In the genomic region with DNA sequence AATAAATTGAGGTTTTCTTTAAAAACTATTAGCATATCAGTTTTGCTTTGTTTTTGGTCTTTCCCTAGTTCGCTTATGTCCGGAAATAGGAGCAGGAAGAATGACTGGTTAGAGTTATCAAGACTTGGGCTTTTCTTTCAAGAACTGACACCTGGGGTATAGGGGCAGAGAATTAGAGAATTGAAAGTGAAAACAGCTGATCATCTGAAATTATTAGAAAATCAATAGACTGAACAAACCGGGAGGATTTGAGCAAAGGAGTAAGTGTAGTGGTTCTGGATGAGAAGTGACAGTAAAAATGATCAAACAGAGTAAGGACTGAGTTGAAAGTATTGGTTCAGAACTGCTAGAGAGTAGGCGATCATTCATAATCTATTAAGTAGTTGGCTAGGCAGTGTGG, we compare ENCODE assay signal across 20 cellular contexts.
DNase-seq lines count a peak whose midpoint lies in the region; ATAC-seq and TF ChIP-seq lines count a peak whose summit lies in the region.
"Had no signal": no experiment of that assay in that cellular context is flagged by ENCODE, and none has a peak within 500 bp of the region (broad histone marks: within the 10 kb centered on the region; RNA-seq: fewer than 3 reads in every experiment).

No MANE protein-coding gene starts in this region.

- H3K4me1 Mint-ChIP-seq in memory B cell: peaks cover 11% of the 10 kb centered on the region

- peak overlapping the region; percentile 16 for H3K27ac Mint-ChIP-seq in memory B cell
- H3K27ac Mint-ChIP-seq: activated CD4-positive, alpha-beta T cell treated with anti-CD3 and anti-CD28 coated beads, Interleukin-2, amount 10 ng/mL, durations not matched to agents 7 days and 5 days; dendritic cell treated with granulocyte-macrophage colony-stimulating factor and Interleukin-4, amounts not matched to agents 40 ng/mL and 50 ng/mL, for 4 days; natural killer cell treated with Interleukin-12 subunit alpha and Interleukin-12 subunit beta and Interleukin-15 and Interleukin-18, amount 100 ng/mL, for 72 hours; stimulated activated effector memory CD8-positive, alpha-beta T cell treated with anti-CD3 and anti-CD28 coated beads, Interleukin-12 subunit alpha, Interleukin-12 subunit beta, amount 100 ng/mL, for 72 hours had no signal

- in situ Hi-C loops in GM13977 (cut with MboI; ENCODE audit: low pct_unique_long_range_greater_than_20kb, low sequenced_read_pairs, unreplicated experiment): no loop called here

- ATAC-seq in HG03175 (IDR thresholded peaks at IDR 0.05; ENCODE audit: unreplicated experiment) (peak; percentile 73), memory B cell (ENCODE audit: low read depth) (peak; percentile 77), HG03025 (IDR thresholded peaks at IDR 0.05; ENCODE audit: low FRiP score, unreplicated experiment) (no peak)
- ATAC-seq: natural killer cell treated with Interleukin-12 subunit alpha and Interleukin-12 subunit beta and Interleukin-15 and Interleukin-18, amount 100 ng/mL, for 72 hours; Right ventricle myocardium inferior; stimulated activated effector memory CD8-positive, alpha-beta T cell treated with anti-CD3 and anti-CD28 coated beads, Interleukin-12 subunit alpha, Interleukin-12 subunit beta, amount 100 ng/mL, for 72 hours had no signal

- TF ChIP-seq CTCF in GM13977 (IDR thresholded peaks at IDR 0.05; ENCODE audit: extremely low read depth, insufficient read depth, missing control alignments) (no peak), GM20000 (IDR thresholded peaks at IDR 0.05; ENCODE audit: extremely low read depth, missing control alignments) (no peak)

- H3K27me3 Mint-ChIP-seq in memory B cell: no peaks in the 10 kb centered on the region
- H3K27me3 Mint-ChIP-seq: activated CD4-positive, alpha-beta T cell treated with anti-CD3 and anti-CD28 coated beads, Interleukin-2, amount 10 ng/mL, durations not matched to agents 7 days and 5 days; dendritic cell treated with granulocyte-macrophage colony-stimulating factor and Interleukin-4, amounts not matched to agents 40 ng/mL and 50 ng/mL, for 4 days; natural killer cell treated with Interleukin-12 subunit alpha and Interleukin-12 subunit beta and Interleukin-15 and Interleukin-18, amount 100 ng/mL, for 72 hours had no signal

- peak overlapping the region; percentile 48 for H3K4me3 Mint-ChIP-seq in memory B cell
- H3K4me3 Mint-ChIP-seq: activated CD4-positive, alpha-beta T cell treated with anti-CD3 and anti-CD28 coated beads, Interleukin-2, amount 10 ng/mL, durations not matched to agents 7 days and 5 days; dendritic cell treated with granulocyte-macrophage colony-stimulating factor and Interleukin-4, amounts not matched to agents 40 ng/mL and 50 ng/mL, for 4 days; natural killer cell treated with Interleukin-12 subunit alpha and Interleukin-12 subunit beta and Interleukin-15 and Interleukin-18, amount 100 ng/mL, for 72 hours; stimulated activated effector memory CD8-positive, alpha-beta T cell treated with anti-CD3 and anti-CD28 coated beads, Interleukin-12 subunit alpha, Interleukin-12 subunit beta, amount 100 ng/mL, for 72 hours had no signal

- no peak for TF ChIP-seq POLR2A in erythroblast (IDR thresholded peaks at IDR 0.05; ENCODE audit: low read length)

- peaks cover 2% of the 10 kb centered on the region for H3K36me3 Mint-ChIP-seq in memory B cell
- H3K36me3 Mint-ChIP-seq: natural killer cell treated with Interleukin-12 subunit alpha and Interleukin-12 subunit beta and Interleukin-15 and Interleukin-18, amount 100 ng/mL, for 72 hours had no signal

- DNase-seq in GM13977 (ENCODE audit: low spot score): peak; percentile 50
- peak; percentile 44 for DNase-seq in GM20000 (ENCODE audit: low spot score)
- DNase-seq in memory B cell (ENCODE audit: low spot score in 2 of 2): no peak
- no peak for DNase-seq in erythroblast (lab: John Stamatoyannopoulos, UW)
- no peak for DNase-seq in SKM-1 (lab: John Stamatoyannopoulos, UW; ENCODE audit: unreplicated experiment)
- DNase-seq: activated CD4-positive, alpha-beta T cell treated with anti-CD3 and anti-CD28 coated beads, Interleukin-2, amount 10 ng/mL, durations not matched to agents 7 days and 5 days; activated T-cell treated with anti-CD3 and anti-CD28 coated beads, Interleukin-2, amount 50 U/mL, for 48 hours; aorta; BE2C; hypothalamus; Kasumi-1; NCI-H2081; NCI-H774; stimulated activated CD4-positive, alpha-beta T cell treated with anti-CD3 and anti-CD28 coated beads, Interleukin-2, amount 100 ng/mL, for 48 hours had no signal

- no peaks in the 10 kb centered on the region for H3K9me3 Mint-ChIP-seq in memory B cell
- H3K9me3 Mint-ChIP-seq: activated CD4-positive, alpha-beta T cell treated with anti-CD3 and anti-CD28 coated beads, Interleukin-2, amount 10 ng/mL, durations not matched to agents 7 days and 5 days; dendritic cell treated with granulocyte-macrophage colony-stimulating factor and Interleukin-4, amounts not matched to agents 40 ng/mL and 50 ng/mL, for 4 days; natural killer cell treated with Interleukin-12 subunit alpha and Interleukin-12 subunit beta and Interleukin-15 and Interleukin-18, amount 100 ng/mL, for 72 hours; stimulated activated effector memory CD8-positive, alpha-beta T cell treated with anti-CD3 and anti-CD28 coated beads, Interleukin-12 subunit alpha, Interleukin-12 subunit beta, amount 100 ng/mL, for 72 hours had no signal

Comparison
In these comparisons a context has a peak if more than half of its experiments do, and no peak if none do; other contexts are left out.
1. DNase-seq: peak in GM13977 (single experiment) and GM20000 (single experiment); none in memory B cell (0 of 2), erythroblast (0 of 2) and SKM-1 (single experiment).